Comparison of ENCODE assay signal across 19 cellular contexts in genomic region chr11:67651976-67652895, GRCh38. TPM values are rescaled to one million over a fixed set of nuclear protein-coding genes. Genes with fewer than 3 reads are reported as not detected.
DNase-seq lines count a peak whose midpoint lies in the region; ATAC-seq and TF ChIP-seq lines count a peak whose summit lies in the region.
"Had no signal": no experiment of that assay in that cellular context is flagged by ENCODE, and none has a peak within 500 bp of the region (broad histone marks: within the 10 kb centered on the region; RNA-seq: fewer than 3 reads in every experiment).

No MANE protein-coding gene starts in this region.

- H3K4me1 ChIP-seq in DND-41 (ENCODE audit: insufficient read depth, low read length) (peaks cover 42% of the 10 kb centered on the region), osteoblast (ENCODE audit: insufficient read depth, low read length) (no peaks in the 10 kb centered on the region)
- H3K4me1 ChIP-seq: gastroesophageal sphincter had no signal

- H3K4me2 ChIP-seq in DND-41 (ENCODE audit: insufficient read depth, low read length) (no peak overlapping the region), osteoblast (ENCODE audit: insufficient read depth, low read length) (no peak overlapping the region)

- H4K20me1 ChIP-seq in DND-41 (ENCODE audit: insufficient read depth, low read length), result no peaks in the 10 kb centered on the region
- H4K20me1 ChIP-seq in osteoblast (ENCODE audit: insufficient read depth, low read length), result no peaks in the 10 kb centered on the region

- no peaks in the 10 kb centered on the region for H3K79me2 ChIP-seq in DND-41 (ENCODE audit: insufficient read depth, low read length)
- no peaks in the 10 kb centered on the region for H3K79me2 ChIP-seq in osteoblast (ENCODE audit: insufficient read depth, low read length)

- H3K27ac ChIP-seq in DND-41 (ENCODE audit: low read length) (peak overlapping the region; percentile 47), osteoblast (ENCODE audit: low read depth, low read length) (no peak overlapping the region)
- H3K27ac ChIP-seq: gastroesophageal sphincter had no signal

- H3K4me3 ChIP-seq in DND-41 (ENCODE audit: low read depth in 1 of 2, low read length in 2 of 2) (no peak overlapping the region), fibroblast of the aortic adventitia (ENCODE audit: low read depth, low read length) (no peak overlapping the region), osteoblast (ENCODE audit: insufficient read depth, low read length) (no peak overlapping the region)
- H3K4me3 ChIP-seq: gastroesophageal sphincter had no signal

- ATAC-seq in DND-41 (ENCODE audit: insufficient read depth, low read depth), result no peak
- no peak for ATAC-seq in GM21390 (IDR thresholded peaks at IDR 0.05; ENCODE audit: unreplicated experiment)
- ATAC-seq: gastroesophageal sphincter had no signal

- H3K9me3 ChIP-seq in DND-41 (ENCODE audit: insufficient read depth, low read length, severe bottlenecking), result peaks cover 14% of the 10 kb centered on the region
- no peaks in the 10 kb centered on the region for H3K9me3 ChIP-seq in osteoblast (ENCODE audit: low read depth, low read length)
- H3K9me3 ChIP-seq: gastroesophageal sphincter had no signal

- DNase-seq in DND-41 (peak; percentile 45), NAMALWA (ENCODE audit: low spot score) (peak; percentile 63), fibroblast of the aortic adventitia (ENCODE audit: low read depth) (peak; percentile 10), osteoblast (ENCODE audit: insufficient read length, low spot score, missing footprints) (peak; percentile 18), NOMO-1 treated with DMSO at 0.1 percent for 48 hours (lab: John Stamatoyannopoulos, UW; ENCODE audit: unreplicated experiment) (no peak), hippocampal formation (lab: John Stamatoyannopoulos, UW) (no peak), NCI-H1105 (lab: John Stamatoyannopoulos, UW) (no peak)
- DNase-seq: activated CD4-positive, CD25-positive, alpha-beta regulatory T cell; activated CD8-positive, alpha-beta memory T cell treated with anti-CD3 and anti-CD28 coated beads for 24 hours; activated naive CD8-positive, alpha-beta T cell treated with anti-CD3 and anti-CD28 coated beads, Interleukin-2, amount 10 ng/mL, durations not matched to agents 7 days and 5 days; NCI-H446 treated with DMSO at 0.1 percent for 48 hours; Right ventricle myocardium superior; stimulated activated CD8-positive, alpha-beta memory T cell treated with anti-CD3 and anti-CD28 coated beads, Interleukin-4, amount 100 ng/mL, for 48 hours had no signal

- H2AFZ ChIP-seq in DND-41 (ENCODE audit: low read depth, low read length) (no peak overlapping the region), osteoblast (ENCODE audit: low read length) (no peak overlapping the region)

- no peak overlapping the region for H3K9ac ChIP-seq in DND-41 (ENCODE audit: low read depth, low read length)

- H3K36me3 ChIP-seq in DND-41 (ENCODE audit: insufficient read depth, low read length), result 0 out of 2 replicates have a peak, but pooled peaks cover 3% of the 10 kb centered on the region
- no peaks in the 10 kb centered on the region for H3K36me3 ChIP-seq in osteoblast (ENCODE audit: insufficient read depth, low read length)
- H3K36me3 ChIP-seq: gastroesophageal sphincter had no signal

- no peak for TF ChIP-seq CTCF in DND-41 (IDR thresholded peaks at IDR 0.05; ENCODE audit: borderline replicate concordance, extremely low read depth, low read length, poor library complexity, severe bottlenecking)
- TF ChIP-seq CTCF in fibroblast of the aortic adventitia (IDR thresholded peaks at IDR 0.05; ENCODE audit: insufficient read depth, low read length), result no peak
- no peak for TF ChIP-seq CTCF in osteoblast (IDR thresholded peaks at IDR 0.05; ENCODE audit: extremely low read depth, low read depth, low read length)

- no peaks in the 10 kb centered on the region for H3K27me3 ChIP-seq in DND-41 (ENCODE audit: insufficient read depth, low read length, poor library complexity)
- no peaks in the 10 kb centered on the region for H3K27me3 ChIP-seq in osteoblast (ENCODE audit: insufficient read depth, low read length)

RNA-seq across cellular contexts. Expression of gene ACY3, which starts 1.7 kb away (rescaled TPM):
- total RNA-seq in fibroblast of the aortic adventitia (ENCODE audit: low replicate concordance) (not detected in 2 replicates), osteoblast (under 0.01 and 0.29 TPM in 2 replicates)
- total RNA-seq: epithelial cell of proximal tubule, gastroesophageal sphincter, Right ventricle myocardium superior had no signal

RNA-seq across cellular contexts. Expression of gene TBX10, which starts 12.7 kb away (rescaled TPM):
- total RNA-seq in fibroblast of the aortic adventitia (ENCODE audit: low replicate concordance) (not detected in 2 replicates), osteoblast (not detected in 2 replicates)
- total RNA-seq: activated naive CD8-positive, alpha-beta T cell treated with anti-CD3 and anti-CD28 coated beads, Interleukin-2, amount 10 ng/mL, durations not matched to agents 7 days and 5 days; epithelial cell of proximal tubule; gastroesophageal sphincter; liver; myocyte; T-helper 2 cell treated with Interferon-gamma antibody and Interleukin-4, amounts not matched to agents 100 ng/mL and 5 ng/mL, for 36 hours had no signal

RNA-seq across cellular contexts. Expression of gene ALDH3B2, which starts 22.2 kb away (rescaled TPM):
- total RNA-seq in fibroblast of the aortic adventitia (ENCODE audit: low replicate concordance) (not detected in 2 replicates), osteoblast (not detected in 2 replicates)
- total RNA-seq: activated naive CD8-positive, alpha-beta T cell treated with anti-CD3 and anti-CD28 coated beads, Interleukin-2, amount 10 ng/mL, durations not matched to agents 7 days and 5 days; epithelial cell of proximal tubule; liver; myocyte; Right ventricle myocardium superior; T-helper 2 cell treated with Interferon-gamma antibody and Interleukin-4, amounts not matched to agents 100 ng/mL and 5 ng/mL, for 36 hours had no signal

RNA-seq across cellular contexts. Expression of gene NUDT8, which starts 22.5 kb away (rescaled TPM):
- total RNA-seq in fibroblast of the aortic adventitia (ENCODE audit: low replicate concordance) (8.4 and 9.5 TPM in 2 replicates), osteoblast (4.7 and 5.3 TPM in 2 replicates)

RNA-seq across cellular contexts. Expression of gene NDUFV1, which starts 45.5 kb away (rescaled TPM):
- total RNA-seq in fibroblast of the aortic adventitia (ENCODE audit: low replicate concordance) (116 and 138 TPM in 2 replicates), osteoblast (146 and 158 TPM in 2 replicates)

Comparison
In these comparisons a context has a peak if more than half of its experiments do, and no peak if none do; other contexts are left out.
1. DNase-seq: peak in DND-41 (single experiment), NAMALWA (single experiment), fibroblast of the aortic adventitia (single experiment) and osteoblast (single experiment); none in NOMO-1 treated with DMSO at 0.1 percent for 48 hours (single experiment), hippocampal formation (0 of 2) and NCI-H1105 (single experiment).